Comparison of ENCODE assay signal across 8 cellular contexts in genomic region chr6:159979136-159979874, GRCh38. TPM values are rescaled to one million over a fixed set of nuclear protein-coding genes. Genes with fewer than 3 reads are reported as not detected.
A peak's percentile ranks its signal among the peaks of the same experiment; 100 is the strongest.
DNase-seq lines count a peak whose midpoint lies in the region; ATAC-seq, FAIRE-seq and TF ChIP-seq lines count a peak whose summit lies in the region.

No MANE protein-coding gene starts in this region.

- peak overlapping the region; percentile 80 to 81 for H3K4me3 Mint-ChIP-seq in effector memory CD8-positive, alpha-beta T cell
- no peak overlapping the region for H3K4me3 Mint-ChIP-seq in progenitor cell of endocrine pancreas (ENCODE audit: low read depth)

- ATAC-seq in HG02610 (IDR thresholded peaks at IDR 0.05; ENCODE audit: unreplicated experiment): peak; percentile 65
- peak; percentile 81 for ATAC-seq in effector memory CD8-positive, alpha-beta T cell (replicated peaks)

- peak overlapping the region; percentile 94 to 95 for H3K27ac Mint-ChIP-seq in effector memory CD8-positive, alpha-beta T cell
- H3K27ac Mint-ChIP-seq in progenitor cell of endocrine pancreas: peak overlapping the region; percentile 84

- H3K4me1 Mint-ChIP-seq in effector memory CD8-positive, alpha-beta T cell (ENCODE audit: low read depth in 2 of 2): peaks cover 88 to 92% of the 10 kb centered on the region in 2 donors
- H3K4me1 Mint-ChIP-seq in progenitor cell of endocrine pancreas (ENCODE audit: low read depth): peaks cover 41% of the 10 kb centered on the region

- no peaks in the 10 kb centered on the region for H3K27me3 Mint-ChIP-seq in effector memory CD8-positive, alpha-beta T cell
- H3K27me3 Mint-ChIP-seq in progenitor cell of endocrine pancreas: no peaks in the 10 kb centered on the region

- no peaks in the 10 kb centered on the region for H3K9me3 Mint-ChIP-seq in effector memory CD8-positive, alpha-beta T cell
- no peaks in the 10 kb centered on the region for H3K9me3 Mint-ChIP-seq in progenitor cell of endocrine pancreas (ENCODE audit: low read depth)

- TF ChIP-seq CTCF in progenitor cell of endocrine pancreas (IDR thresholded peaks at IDR 0.05; ENCODE audit: unreplicated experiment): no peak

- FAIRE-seq in GM18507 (lab: Jason Lieb, UNC): peak; percentile 86

- DNase-seq in GM18507 (ENCODE audit: extremely low spot score, insufficient read length, low read depth) (no peak), NAMALWA (ENCODE audit: low spot score) (peak; percentile 83), progenitor cell of endocrine pancreas (ENCODE audit: low spot score, unreplicated experiment) (no peak), GOT3 (lab: John Stamatoyannopoulos, UW) (no peak), cerebellum (ENCODE audit: low spot score) (no peak)
- DNase-seq in activated CD4-positive, alpha-beta T cell treated with anti-CD3 and anti-CD28 coated beads for 48 hours: peak; percentile 75
- DNase-seq in effector memory CD8-positive, alpha-beta T cell: peak; percentile 59 to 64 (median 62)

- peaks cover 24% of the 10 kb centered on the region for H3K36me3 Mint-ChIP-seq in effector memory CD8-positive, alpha-beta T cell (ENCODE audit: insufficient read depth)
- H3K36me3 Mint-ChIP-seq in progenitor cell of endocrine pancreas (ENCODE audit: insufficient read depth): no peaks in the 10 kb centered on the region

RNA-seq across cellular contexts. Expression of gene IGF2R, which starts 10.4 kb away (rescaled TPM):
- total RNA-seq in progenitor cell of endocrine pancreas (144 and 147 TPM in 2 replicates), cerebellum (54.4 TPM)

Comparison
In these comparisons a context has a peak if more than half of its experiments do, and no peak if none do; other contexts are left out.
1. DNase-seq: peak in NAMALWA (single experiment), activated CD4-positive, alpha-beta T cell treated with anti-CD3 and anti-CD28 coated beads for 48 hours (single experiment) and effector memory CD8-positive, alpha-beta T cell (3 of 3); none in GM18507 (single experiment), progenitor cell of endocrine pancreas (single experiment), GOT3 (single experiment) and cerebellum (single experiment).